Comparison of ENCODE assay signal across 9 cellular contexts in the genomic region with DNA sequence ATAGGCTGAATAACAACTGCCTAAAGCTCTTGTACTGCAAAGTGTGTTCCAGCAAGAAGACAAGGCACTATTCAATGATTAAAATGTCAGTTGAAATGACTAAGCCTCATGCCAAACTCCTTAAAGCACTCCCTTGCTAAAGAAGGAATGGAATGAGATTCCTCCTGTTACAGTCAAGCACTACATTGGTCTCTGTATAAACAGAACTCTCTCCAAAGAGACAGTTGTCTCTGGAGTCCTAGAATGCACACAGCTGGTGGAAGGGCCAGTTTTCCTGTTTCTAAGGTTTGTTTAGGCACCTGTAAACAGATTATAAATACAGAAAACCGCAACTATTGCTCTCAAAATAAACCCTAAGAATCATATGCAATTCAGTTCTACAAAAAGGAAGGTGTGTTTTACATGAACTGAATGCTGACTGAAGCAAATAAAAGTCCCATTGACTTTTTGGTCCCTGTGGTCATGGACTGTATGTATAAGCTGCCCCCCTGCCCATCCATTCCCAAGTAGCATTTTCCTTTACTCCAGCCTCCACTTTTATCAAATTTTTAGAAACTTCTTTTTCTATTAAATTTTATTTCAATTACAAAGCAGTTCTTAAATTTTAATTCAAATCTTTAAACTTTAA. TPM values are rescaled to one million over a fixed set of nuclear protein-coding genes. Genes with fewer than 3 reads are reported as not detected.
DNase-seq lines count a peak whose midpoint lies in the region; ATAC-seq lines count a peak whose summit lies in the region.
"Had no signal": no experiment of that assay in that cellular context is flagged by ENCODE, and none has a peak within 500 bp of the region (broad histone marks: within the 10 kb centered on the region; RNA-seq: fewer than 3 reads in every experiment).

No MANE protein-coding gene starts in this region.

- DNase-seq in GM03348 (ENCODE audit: low spot score) (peak; percentile 66), adipocyte (ENCODE audit: low read depth) (peak; percentile 87), left cardiac atrium (no peak), inferior parietal cortex (ENCODE audit: extremely low spot score) (no peak), DMS 273 treated with DMSO at 0.1 percent for 48 hours (lab: John Stamatoyannopoulos, UW) (no peak)
- DNase-seq in activated naive CD4-positive, alpha-beta T cell treated with Interleukin-2 at 50 U/mL for 16 hours, result no peak
- DNase-seq in activated T-cell treated with anti-CD3 and anti-CD28 coated beads, Interleukin-2, amount 50 U/mL, for 72 hours, result no peak
- DNase-seq: activated T-cell treated with anti-CD3 and anti-CD28 coated beads, Interleukin-2, amount 50 U/mL, for 1 hour had no signal

- H3K9me3 ChIP-seq in adipocyte (ENCODE audit: control insufficient read depth, low read length), result no peaks in the 10 kb centered on the region
- H3K9me3 ChIP-seq in skeletal muscle satellite cell (replicated peaks; ENCODE audit: low read length), result no peaks in the 10 kb centered on the region

- H3K36me3 Mint-ChIP-seq in activated T-cell treated with anti-CD3 and anti-CD28 coated beads, Interleukin-2, amount 50 U/mL, for 72 hours (ENCODE audit: insufficient read depth in 2 of 2), result no peaks in the 10 kb centered on the region

- no peak overlapping the region for H3K4me3 Mint-ChIP-seq in activated T-cell treated with anti-CD3 and anti-CD28 coated beads, Interleukin-2, amount 50 U/mL, for 72 hours

- peak overlapping the region; percentile 11 for H3K4me2 ChIP-seq in skeletal muscle satellite cell (ENCODE audit: low read length)

- H3K27ac Mint-ChIP-seq in activated T-cell treated with anti-CD3 and anti-CD28 coated beads, Interleukin-2, amount 50 U/mL, for 72 hours, result no peak overlapping the region

- intact Hi-C loops in left cardiac atrium (cut with DNase I), result loop anchor here in 1 of 2 donors (5.0 kb wide), 1 partner anchor 46 kb away; a partner anchor contains a TSS

- H3K27me3 ChIP-seq in adipocyte (replicated peaks; ENCODE audit: control insufficient read depth, insufficient read depth, low read length), result no peaks in the 10 kb centered on the region
- H3K27me3 ChIP-seq in skeletal muscle satellite cell (ENCODE audit: control insufficient read depth, insufficient read depth, low read length), result no peaks in the 10 kb centered on the region

- H3K4me1 ChIP-seq in adipocyte (ENCODE audit: control insufficient read depth, insufficient read depth, low read length), result peaks cover 20% of the 10 kb centered on the region
- H3K4me1 ChIP-seq in skeletal muscle satellite cell (ENCODE audit: control insufficient read depth, insufficient read depth, low read length), result peaks cover 18% of the 10 kb centered on the region

- H3K27me3 Mint-ChIP-seq in activated T-cell treated with anti-CD3 and anti-CD28 coated beads, Interleukin-2, amount 50 U/mL, for 72 hours (ENCODE audit: low read depth), result no peaks in the 10 kb centered on the region

- no peaks in the 10 kb centered on the region for H3K4me1 Mint-ChIP-seq in activated T-cell treated with anti-CD3 and anti-CD28 coated beads, Interleukin-2, amount 50 U/mL, for 72 hours (ENCODE audit: low read depth)

- peak; percentile 83 to 96 for ATAC-seq in left cardiac atrium
- ATAC-seq in activated T-cell treated with anti-CD3 and anti-CD28 coated beads, Interleukin-2, amount 50 U/mL, for 72 hours (replicated peaks in 1 of 2), result no peak

- H3K36me3 ChIP-seq in adipocyte (ENCODE audit: control insufficient read depth, insufficient read depth, low read length, severe bottlenecking), result no peaks in the 10 kb centered on the region
- H3K36me3 ChIP-seq in skeletal muscle satellite cell (ENCODE audit: insufficient read depth, low read length), result peaks cover 5% of the 10 kb centered on the region

- no peak overlapping the region for H3K4me3 ChIP-seq in adipocyte (ENCODE audit: low read length)
- no peak overlapping the region for H3K4me3 ChIP-seq in skeletal muscle satellite cell (ENCODE audit: low read length)

- H3K9ac ChIP-seq in adipocyte (ENCODE audit: low read length), result no peak overlapping the region
- no peak overlapping the region for H3K9ac ChIP-seq in skeletal muscle satellite cell (ENCODE audit: low read depth, low read length)

- H3K9me3 Mint-ChIP-seq in activated T-cell treated with anti-CD3 and anti-CD28 coated beads, Interleukin-2, amount 50 U/mL, for 72 hours, result peaks cover 0 to 3% of the 10 kb centered on the region in 2 donors

RNA-seq across cellular contexts. Expression of a gene that starts 47.0 kb away (rescaled TPM):
- total RNA-seq in left cardiac atrium, result 10 to 100 TPM; 66.0 to 67.8 TPM
- total RNA-seq in skeletal muscle satellite cell (2012; rRNA removed), result 100 and 105 TPM in 2 replicates
- total RNA-seq in activated T-cell treated with anti-CD3 and anti-CD28 coated beads, Interleukin-2, amount 50 U/mL, for 72 hours, result under 1 TPM; 0.07 to 0.36 TPM

Comparison
In these comparisons a context has a peak if more than half of its experiments do, and no peak if none do; other contexts are left out.
1. DNase-seq: peak in GM03348 (single experiment) and adipocyte (single experiment); none in left cardiac atrium (single experiment), inferior parietal cortex (single experiment), activated naive CD4-positive, alpha-beta T cell treated with Interleukin-2 at 50 U/mL for 16 hours (single experiment), DMS 273 treated with DMSO at 0.1 percent for 48 hours (single experiment) and activated T-cell treated with anti-CD3 and anti-CD28 coated beads, Interleukin-2, amount 50 U/mL, for 72 hours (0 of 2).
2. ATAC-seq: peak in left cardiac atrium (2 of 2); none in activated T-cell treated with anti-CD3 and anti-CD28 coated beads, Interleukin-2, amount 50 U/mL, for 72 hours (0 of 2).
3. RNA of a gene that starts 47.0 kb away (total RNA-seq): 66.0 to 67.8 TPM in left cardiac atrium; 0.07 to 0.36 TPM in activated T-cell treated with anti-CD3 and anti-CD28 coated beads, Interleukin-2, amount 50 U/mL, for 72 hours; every median in the first group is over 10 times any median in the second.